In the genomic region with DNA sequence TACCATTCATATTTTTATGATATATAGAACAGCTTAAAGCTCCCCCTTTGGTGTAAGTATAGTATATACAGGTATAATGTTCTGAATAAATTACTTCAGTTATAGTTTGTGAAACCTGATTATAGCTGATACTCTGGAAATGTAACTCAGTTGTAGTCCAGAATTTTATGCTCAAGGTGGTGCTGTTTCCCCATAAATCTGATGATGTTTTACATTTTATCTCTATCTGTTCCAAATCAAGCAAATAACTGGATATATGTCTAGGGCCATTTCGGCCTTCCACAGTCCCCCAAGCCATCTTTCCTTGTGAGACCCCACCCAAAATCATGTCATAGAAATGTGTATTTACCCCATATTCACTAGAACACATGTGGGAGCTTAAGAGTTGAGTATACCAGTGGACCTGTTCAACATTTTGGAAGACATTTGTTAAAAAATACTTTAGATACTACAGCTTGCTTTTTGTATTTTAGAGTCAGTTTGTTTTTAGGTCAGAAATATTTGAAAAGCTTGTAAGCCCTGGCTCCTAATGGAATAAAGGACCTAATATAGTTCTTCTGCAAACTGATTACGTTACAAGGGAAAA, we compare ENCODE assay signal across 8 cellular contexts.
DNase-seq lines count a peak whose midpoint lies in the region; ATAC-seq and FAIRE-seq lines count a peak whose summit lies in the region.

No MANE protein-coding gene starts in this region.

- intact Hi-C loops in Right ventricle myocardium inferior (cut with DNase I) (loop anchor here (1.0 kb wide), 1 partner anchor 425 kb away; no protein-coding TSS in a partner anchor), cardiac septum (cut with DNase I) (loop anchor here (1.0 to 2.0 kb wide), 2 partner anchors 273 to 425 kb away; no protein-coding TSS in a partner anchor)

- no peak for FAIRE-seq in urothelium cell line (lab: Jason Lieb, UNC)

- H3K27ac ChIP-seq in caudate nucleus (ENCODE audit: low read depth, low read length), result peak overlapping the region; percentile 62

- ATAC-seq in Right ventricle myocardium inferior (peak; percentile 52), HG02759 (IDR thresholded peaks at IDR 0.05; ENCODE audit: unreplicated experiment) (no peak)

- no peak for DNase-seq in Right ventricle myocardium inferior (ENCODE audit: missing footprints)
- no peak for DNase-seq in cardiac septum (ENCODE audit: low spot score)
- DNase-seq in NCI-H526 (lab: John Stamatoyannopoulos, UW), result peak; percentile 16 to 61
- DNase-seq in caudate nucleus (lab: John Stamatoyannopoulos, UW), result peak in 3 of 61 donors; percentile 7 to 21 (median 9)
- DNase-seq in left kidney (ENCODE audit: low read depth, low spot score), result peak; percentile 80
- peak; percentile 23 for DNase-seq in urothelium cell line (ENCODE audit: low spot score)
- no peak for DNase-seq in activated effector memory CD4-positive, alpha-beta T cell treated with anti-CD3 and anti-CD28 coated beads, Interleukin-2, amount 50 U/mL, for 16 hours

Comparison
In these comparisons a context has a peak if more than half of its experiments do, and no peak if none do; other contexts are left out.
1. DNase-seq: peak in NCI-H526 (2 of 2), left kidney (single experiment) and urothelium cell line (single experiment); none in Right ventricle myocardium inferior (single experiment), cardiac septum (single experiment) and activated effector memory CD4-positive, alpha-beta T cell treated with anti-CD3 and anti-CD28 coated beads, Interleukin-2, amount 50 U/mL, for 16 hours (single experiment).